1 cellular context compared by ENCODE assay signal in genomic region chr12:3795096-3795799, GRCh38.
TF ChIP-seq lines count a peak whose summit lies in the region.

No MANE protein-coding gene starts in this region.

TF ChIP-seq in HepG2, 621 proteins besides CTCF, POLR2A, EP300 and RAD21 (continued from another document and continues in another):
- no peak for TF ChIP-seq IRF1 (CRISPR knock-in tag; IDR thresholded peaks at IDR 0.05; ENCODE audit: low read depth)
- no peak for TF ChIP-seq ZZZ3 (CRISPR knock-in tag; IDR thresholded peaks at IDR 0.05; ENCODE audit: borderline replicate concordance)
- no peak for TF ChIP-seq ETV6 (CRISPR knock-in tag; conservative IDR thresholded peaks at IDR 0.05)
- TF ChIP-seq SIX1 (CRISPR knock-in tag; IDR thresholded peaks at IDR 0.05; ENCODE audit: borderline replicate concordance) = peak; percentile 92
- no peak for TF ChIP-seq PLRG1 (conservative IDR thresholded peaks at IDR 0.05)
- no peak for TF ChIP-seq ZNF431 (CRISPR knock-in tag; IDR thresholded peaks at IDR 0.05; ENCODE audit: borderline replicate concordance, low read depth)
- no peak for TF ChIP-seq CBFB (CRISPR knock-in tag; IDR thresholded peaks at IDR 0.05)
- no peak for TF ChIP-seq DBP (CRISPR knock-in tag; IDR thresholded peaks at IDR 0.05; ENCODE audit: not compliant biosample characterization)
- no peak for TF ChIP-seq ZNF607 (CRISPR knock-in tag; IDR thresholded peaks at IDR 0.05; ENCODE audit: borderline replicate concordance)
- TF ChIP-seq THAP8 (CRISPR knock-in tag; IDR thresholded peaks at IDR 0.05; ENCODE audit: borderline replicate concordance) = no peak
- TF ChIP-seq NCOR1 (IDR thresholded peaks at IDR 0.05; ENCODE audit: borderline replicate concordance, low read length) = no peak
- TF ChIP-seq NFKB2 (CRISPR knock-in tag; IDR thresholded peaks at IDR 0.05; ENCODE audit: borderline replicate concordance) = no peak
- TF ChIP-seq ZNF746 (CRISPR knock-in tag; IDR thresholded peaks at IDR 0.05) = no peak
- TF ChIP-seq PBX2 (CRISPR knock-in tag; IDR thresholded peaks at IDR 0.05) = no peak
- TF ChIP-seq FOXA3 (CRISPR knock-in tag; IDR thresholded peaks at IDR 0.05) = peak; percentile 42
- 0 out of 2 replicates have a peak, but pooled peaks have one; percentile 10 for TF ChIP-seq HNF4G (IDR thresholded peaks at IDR 0.05; ENCODE audit: borderline replicate concordance, low read depth, low read length)
- TF ChIP-seq HNF4G (CRISPR knock-in tag; IDR thresholded peaks at IDR 0.05; ENCODE audit: borderline replicate concordance, low read depth) = no peak
- TF ChIP-seq SMYD3 (CRISPR knock-in tag; IDR thresholded peaks at IDR 0.05) = no peak
- no peak for TF ChIP-seq YEATS4 (CRISPR knock-in tag; IDR thresholded peaks at IDR 0.05; ENCODE audit: borderline replicate concordance)
- no peak for TF ChIP-seq MLX (CRISPR knock-in tag; IDR thresholded peaks at IDR 0.05)
- no peak for TF ChIP-seq HOXA9 (CRISPR knock-in tag; IDR thresholded peaks at IDR 0.05; ENCODE audit: borderline replicate concordance)
- TF ChIP-seq KLF9 (CRISPR knock-in tag; IDR thresholded peaks at IDR 0.05; ENCODE audit: low read depth) = no peak
- TF ChIP-seq IKZF5 (CRISPR knock-in tag; IDR thresholded peaks at IDR 0.05) = no peak
- no peak for TF ChIP-seq IKZF1 (IDR thresholded peaks at IDR 0.05)
- TF ChIP-seq MIXL1 (CRISPR knock-in tag; IDR thresholded peaks at IDR 0.05) = 0 out of 2 replicates have a peak, but pooled peaks have one; percentile 11
- no peak for TF ChIP-seq TEAD3 (CRISPR knock-in tag; optimal IDR thresholded peaks at IDR 0.05; ENCODE audit: borderline replicate concordance)
- TF ChIP-seq NFATC3 (CRISPR knock-in tag; IDR thresholded peaks at IDR 0.05) = no peak
- TF ChIP-seq NRL (CRISPR knock-in tag; IDR thresholded peaks at IDR 0.05; ENCODE audit: borderline replicate concordance) = no peak
- TF ChIP-seq ZFP1 (CRISPR knock-in tag; IDR thresholded peaks at IDR 0.05) = no peak
- TF ChIP-seq PAXIP1 (CRISPR knock-in tag; conservative IDR thresholded peaks at IDR 0.05) = peak; percentile 61
- TF ChIP-seq ZNF652 (CRISPR knock-in tag; IDR thresholded peaks at IDR 0.05; ENCODE audit: borderline replicate concordance, low read depth) = peak; percentile 94
- TF ChIP-seq MIER3 (CRISPR knock-in tag; IDR thresholded peaks at IDR 0.05; ENCODE audit: borderline replicate concordance) = no peak
- TF ChIP-seq TERF1 (CRISPR knock-in tag; IDR thresholded peaks at IDR 0.05) = no peak
- no peak for TF ChIP-seq RBM39 (IDR thresholded peaks at IDR 0.05; ENCODE audit: low read depth, low read length, poor library complexity, severe bottlenecking)
- no peak for TF ChIP-seq MED13 (CRISPR knock-in tag; IDR thresholded peaks at IDR 0.05)
- TF ChIP-seq HHEX (CRISPR knock-in tag; IDR thresholded peaks at IDR 0.05) = no peak
- TF ChIP-seq GFI1 (CRISPR knock-in tag; IDR thresholded peaks at IDR 0.05; ENCODE audit: borderline replicate concordance) = no peak
- no peak for TF ChIP-seq DPF2 (CRISPR knock-in tag; IDR thresholded peaks at IDR 0.05; ENCODE audit: borderline replicate concordance, low read depth)
- TF ChIP-seq SPEN (CRISPR knock-in tag; IDR thresholded peaks at IDR 0.05; ENCODE audit: low read depth) = no peak
- no peak for TF ChIP-seq ZNF558 (CRISPR knock-in tag; IDR thresholded peaks at IDR 0.05; ENCODE audit: borderline replicate concordance)
- TF ChIP-seq IRF9 (CRISPR knock-in tag; IDR thresholded peaks at IDR 0.05; ENCODE audit: borderline replicate concordance) = no peak
- TF ChIP-seq KDM5A (IDR thresholded peaks at IDR 0.05; ENCODE audit: borderline replicate concordance, low read length) = no peak
- TF ChIP-seq MAFF (IDR thresholded peaks at IDR 0.05; ENCODE audit: low read depth, low read length) = no peak
- no peak for TF ChIP-seq RNF2 (conservative IDR thresholded peaks at IDR 0.05; ENCODE audit: low read depth)
- TF ChIP-seq RARA (CRISPR knock-in tag; IDR thresholded peaks at IDR 0.05) = no peak
- TF ChIP-seq ZNF264 (CRISPR knock-in tag; IDR thresholded peaks at IDR 0.05) = no peak
- TF ChIP-seq HOXA7 (CRISPR knock-in tag; IDR thresholded peaks at IDR 0.05) = no peak
- TF ChIP-seq JUND (CRISPR knock-in tag; IDR thresholded peaks at IDR 0.05) = no peak
- no peak for TF ChIP-seq SRSF4 (IDR thresholded peaks at IDR 0.05; ENCODE audit: low read depth, low read length, poor library complexity, severe bottlenecking)
- no peak for TF ChIP-seq ZNF235 (CRISPR knock-in tag; IDR thresholded peaks at IDR 0.05; ENCODE audit: borderline replicate concordance)
- TF ChIP-seq ZNF251 (CRISPR knock-in tag; IDR thresholded peaks at IDR 0.05) = no peak
- TF ChIP-seq ZNF430 (CRISPR knock-in tag; IDR thresholded peaks at IDR 0.05) = no peak
- TF ChIP-seq JARID2 (CRISPR knock-in tag; IDR thresholded peaks at IDR 0.05; ENCODE audit: insufficient replicate concordance) = no peak
- no peak for TF ChIP-seq ATF4 (CRISPR knock-in tag; IDR thresholded peaks at IDR 0.05)
- no peak for TF ChIP-seq PITX1 (CRISPR knock-in tag; IDR thresholded peaks at IDR 0.05)
- no peak for TF ChIP-seq ZNF570 (CRISPR knock-in tag; IDR thresholded peaks at IDR 0.05; ENCODE audit: borderline replicate concordance)
- peak; percentile 74; the same call in 1 of the 2 replicates for TF ChIP-seq ZNF710 (CRISPR knock-in tag; IDR thresholded peaks at IDR 0.05; ENCODE audit: borderline replicate concordance)
- TF ChIP-seq ZNF691 (CRISPR knock-in tag; IDR thresholded peaks at IDR 0.05; ENCODE audit: borderline replicate concordance, low read depth) = no peak
- TF ChIP-seq RBM22 (optimal IDR thresholded peaks at IDR 0.05; ENCODE audit: low read length) = no peak
